ENCODE assay signal across 20 cellular contexts in the genomic region with DNA sequence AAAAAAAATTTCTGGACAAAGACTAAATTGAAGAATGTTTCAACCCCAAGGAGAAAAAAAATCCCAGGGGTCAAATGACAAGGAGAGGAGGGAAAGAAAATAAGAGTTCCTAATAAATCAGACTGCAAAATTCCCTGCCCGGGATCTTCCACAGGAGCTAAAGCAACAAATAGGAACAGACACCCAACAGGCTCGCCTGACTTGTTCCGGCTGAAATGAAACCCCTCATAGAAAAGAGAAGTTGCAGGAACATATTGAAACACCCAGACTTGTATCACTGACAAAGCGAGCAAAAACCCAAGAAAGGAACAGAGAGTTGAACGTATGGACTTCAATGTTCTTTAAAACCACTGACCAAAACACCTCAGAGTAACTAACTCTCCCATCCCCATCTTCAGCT.
A peak's percentile ranks its signal among the peaks of the same experiment; 100 is the strongest.
DNase-seq lines count a peak whose midpoint lies in the region; ATAC-seq and TF ChIP-seq lines count a peak whose summit lies in the region.
"Had no signal": no experiment of that assay in that cellular context is flagged by ENCODE, and none has a peak within 500 bp of the region (broad histone marks: within the 10 kb centered on the region; RNA-seq: fewer than 3 reads in every experiment).

No MANE protein-coding gene starts in this region.

- H3K9me3 ChIP-seq in BLaER1 (no peaks in the 10 kb centered on the region), GM23248 (ENCODE audit: low read depth) (no peaks in the 10 kb centered on the region), neural progenitor cell (ENCODE audit: low read depth) (no peaks in the 10 kb centered on the region), psoas muscle (no peaks in the 10 kb centered on the region)
- H3K9me3 ChIP-seq: ascending aorta, heart right ventricle had no signal

- intact Hi-C loops in psoas muscle (cut with DNase I): no loop called here

- H3K79me2 ChIP-seq in GM23248 (ENCODE audit: insufficient read depth) (no peaks in the 10 kb centered on the region), neural progenitor cell (ENCODE audit: low read depth) (no peaks in the 10 kb centered on the region)

- H2AFZ ChIP-seq in GM23248 (no peak overlapping the region), neural progenitor cell (replicated peaks) (no peak overlapping the region)

- no peak overlapping the region for H3K4me3 Mint-ChIP-seq in neural progenitor cell
- H3K4me3 Mint-ChIP-seq: activated CD4-positive, alpha-beta memory T cell treated with anti-CD3 and anti-CD28 coated beads for 36 hours; CD8-positive, alpha-beta memory T cell; HFFc6 had no signal

- H3K27ac ChIP-seq in BLaER1: no peak overlapping the region
- H3K27ac ChIP-seq in GM23248: peak overlapping the region; percentile 24; the same call in 1 of the 2 replicates
- peak overlapping the region; percentile 73 for H3K27ac ChIP-seq in cingulate gyrus (ENCODE audit: low read depth, low read length)
- no peak overlapping the region for H3K27ac ChIP-seq in neural progenitor cell
- H3K27ac ChIP-seq in psoas muscle: no peak overlapping the region
- H3K27ac ChIP-seq: ascending aorta, HL-60 had no signal

- in situ Hi-C loops in GM23248 (cut with MboI): no loop called here

- ATAC-seq in HG03460 (IDR thresholded peaks at IDR 0.05; ENCODE audit: unreplicated experiment) (no peak), psoas muscle (no peak)

- H4K20me1 ChIP-seq in BLaER1 (no peaks in the 10 kb centered on the region), GM23248 (ENCODE audit: insufficient read depth) (no peaks in the 10 kb centered on the region), neural progenitor cell (ENCODE audit: low read depth) (peaks cover 41% of the 10 kb centered on the region)

- H3K27ac Mint-ChIP-seq in neural progenitor cell: no peak overlapping the region
- H3K27ac Mint-ChIP-seq: activated CD4-positive, alpha-beta memory T cell treated with anti-CD3 and anti-CD28 coated beads for 36 hours; HFFc6 had no signal

- H3K36me3 Mint-ChIP-seq in neural progenitor cell: peaks cover 40% of the 10 kb centered on the region

- DNase-seq in GM23248 (no peak), neural progenitor cell (ENCODE audit: low spot score) (no peak), HUDEP-2 (lab: John Stamatoyannopoulos, UW; ENCODE audit: unreplicated experiment in 76 of 76) (no peak), psoas muscle (no peak), NCI-H345 treated with DMSO at 0.1 percent for 48 hours (lab: John Stamatoyannopoulos, UW; ENCODE audit: unreplicated experiment) (no peak)
- DNase-seq: activated CD4-positive, alpha-beta memory T cell treated with anti-CD3 and anti-CD28 coated beads for 36 hours; activated naive CD4-positive, alpha-beta T cell treated with anti-CD3 and anti-CD28 coated beads, Interleukin-2, amount 50 U/mL, for 16 hours; CD8-positive, alpha-beta memory T cell; heart right ventricle; HFFc6; MM.1S; NCI-H446; small intestine; stimulated activated CD4-positive, alpha-beta T cell treated with anti-CD3 and anti-CD28 coated beads, Interleukin-4, amount 100 ng/mL, for 1 hour; T-helper 1 cell had no signal

- H3K36me3 ChIP-seq in BLaER1 (peaks cover 50% of the 10 kb centered on the region), GM23248 (ENCODE audit: low read depth) (no peaks in the 10 kb centered on the region), neural progenitor cell (no peaks in the 10 kb centered on the region), psoas muscle (ENCODE audit: insufficient read depth in 1 of 2, low read depth in 1 of 2) (no peaks in the 10 kb centered on the region)
- H3K36me3 ChIP-seq: ascending aorta, heart right ventricle had no signal

- H3K27me3 Mint-ChIP-seq in neural progenitor cell (ENCODE audit: insufficient read depth, low read depth): no peaks in the 10 kb centered on the region
- H3K27me3 Mint-ChIP-seq: activated CD4-positive, alpha-beta memory T cell treated with anti-CD3 and anti-CD28 coated beads for 36 hours; CD8-positive, alpha-beta memory T cell had no signal

- no peaks in the 10 kb centered on the region for H3K27me3 ChIP-seq in BLaER1
- H3K27me3 ChIP-seq in GM23248 (replicated peaks; ENCODE audit: insufficient read depth): no peaks in the 10 kb centered on the region
- peaks cover 5% of the 10 kb centered on the region for H3K27me3 ChIP-seq in neural progenitor cell
- no peaks in the 10 kb centered on the region for H3K27me3 ChIP-seq in psoas muscle (ENCODE audit: insufficient read depth in 3 of 3, low read length in 2 of 3)
- H3K27me3 ChIP-seq: ascending aorta had no signal

- TF ChIP-seq CTCF in neural progenitor cell (IDR thresholded peaks at IDR 0.05): no peak
- TF ChIP-seq CTCF in psoas muscle (IDR thresholded peaks at IDR 0.05): no peak

- H3K4me1 ChIP-seq in BLaER1 (peaks cover 29% of the 10 kb centered on the region), GM23248 (ENCODE audit: insufficient read depth) (peaks cover 33% of the 10 kb centered on the region), neural progenitor cell (peaks cover 28% of the 10 kb centered on the region), psoas muscle (no peaks in the 10 kb centered on the region)
- H3K4me1 ChIP-seq: ascending aorta had no signal

- WGBS in GM23248 (ENCODE audit: low coverage in 1 of 2, low lambda C conversion rate in 2 of 2, missing lambda C conversion rate in 2 of 2), 2 experiments: 75 to 79% methylated on average over 5 of the region's 5 CpGs
- 50 to 60% (median 59%) methylated on average over 5 of the region's 5 CpGs for WGBS in psoas muscle, 3 donors

- H3K9ac ChIP-seq in BLaER1 (no peak overlapping the region), GM23248 (no peak overlapping the region), neural progenitor cell (no peak overlapping the region)

- H3K4me2 ChIP-seq in BLaER1 (peak overlapping the region; percentile 22), GM23248 (ENCODE audit: unreplicated experiment) (peak overlapping the region; percentile 14), neural progenitor cell (peak overlapping the region; percentile 4)

- H3K4me3 ChIP-seq in BLaER1 (no peak overlapping the region), GM23248 (no peak overlapping the region), neural progenitor cell (no peak overlapping the region), psoas muscle (no peak overlapping the region)
- H3K4me3 ChIP-seq: ascending aorta, heart right ventricle had no signal

- peaks cover 41% of the 10 kb centered on the region for H3F3A ChIP-seq in GM23248 (ENCODE audit: insufficient read depth)
- H3F3A ChIP-seq in neural progenitor cell (ENCODE audit: low read depth): peaks cover 19% of the 10 kb centered on the region

- peaks cover 27% of the 10 kb centered on the region for H3K4me1 Mint-ChIP-seq in neural progenitor cell

- no peaks in the 10 kb centered on the region for H3K9me3 Mint-ChIP-seq in neural progenitor cell
- H3K9me3 Mint-ChIP-seq: activated CD4-positive, alpha-beta memory T cell treated with anti-CD3 and anti-CD28 coated beads for 36 hours; CD8-positive, alpha-beta memory T cell had no signal

- H3K9me2 ChIP-seq in GM23248 (ENCODE audit: insufficient read depth): no peaks in the 10 kb centered on the region

Comparison
In these comparisons a context has a peak if more than half of its experiments do, and no peak if none do; other contexts are left out.
1. H3K27ac ChIP-seq: peak in GM23248 (single experiment) and cingulate gyrus (single experiment); none in BLaER1 (single experiment), neural progenitor cell (single experiment) and psoas muscle (single experiment).
2. Peak in every context shown above with its lines, with median percentiles within 50 percentile points of each other: H3K4me2 ChIP-seq.